ENCODE assay signal across 7 cellular contexts in the genomic region with DNA sequence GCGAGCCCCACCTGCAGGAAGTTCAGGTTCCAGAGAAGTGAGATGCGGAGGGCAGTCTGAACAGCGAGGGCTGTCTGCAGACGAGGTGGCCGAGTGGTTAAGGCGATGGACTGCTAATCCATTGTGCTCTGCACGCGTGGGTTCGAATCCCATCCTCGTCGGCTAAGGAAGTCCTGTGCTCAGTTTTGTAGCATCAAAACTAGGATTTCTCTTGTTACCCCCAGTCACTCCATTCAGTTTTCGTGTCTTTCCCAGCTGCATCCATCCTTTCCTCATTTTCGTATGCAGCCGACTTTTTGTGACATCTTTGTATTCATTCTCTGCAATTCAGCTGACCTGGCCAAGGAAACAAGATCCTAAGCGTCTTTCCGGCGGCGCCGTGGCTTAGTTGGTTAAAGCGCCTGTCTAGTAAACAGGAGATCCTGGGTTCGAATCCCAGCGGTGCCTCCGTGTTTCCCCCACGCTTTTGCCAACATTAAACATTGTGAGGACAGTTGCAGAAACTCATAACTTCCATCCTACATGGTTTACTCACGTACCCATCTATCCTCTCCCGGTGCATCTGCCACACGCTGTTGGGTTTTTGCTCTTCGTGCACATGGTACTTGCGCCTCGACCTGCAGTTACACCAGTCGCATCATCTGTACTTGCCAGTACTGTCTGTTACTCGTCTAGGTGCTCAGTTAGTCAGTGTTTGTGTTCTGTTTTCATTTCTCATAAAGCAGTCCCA. TPM values are rescaled to one million over a fixed set of nuclear protein-coding genes. Genes with fewer than 3 reads are reported as not detected.
A peak's percentile ranks its signal among the peaks of the same experiment; 100 is the strongest.
DNase-seq lines count a peak whose midpoint lies in the region; ATAC-seq and TF ChIP-seq lines count a peak whose summit lies in the region.

No MANE protein-coding gene starts in this region.

- H3K36me3 Mint-ChIP-seq in activated CD4-positive, alpha-beta memory T cell treated with anti-CD3 and anti-CD28 coated beads for 36 hours: no peaks in the 10 kb centered on the region

- H3K4me1 Mint-ChIP-seq in activated CD4-positive, alpha-beta memory T cell treated with anti-CD3 and anti-CD28 coated beads for 36 hours (ENCODE audit: low read depth): peaks cover 13% of the 10 kb centered on the region

- no peaks in the 10 kb centered on the region for H3K9me3 Mint-ChIP-seq in activated CD4-positive, alpha-beta memory T cell treated with anti-CD3 and anti-CD28 coated beads for 36 hours

- peak; percentile 99 for DNase-seq in NCI-H82 (lab: John Stamatoyannopoulos, UW)
- peak; percentile 98 for DNase-seq in activated CD4-positive, alpha-beta memory T cell treated with anti-CD3 and anti-CD28 coated beads for 36 hours
- DNase-seq in effector CD8-positive, alpha-beta T cell (lab: John Stamatoyannopoulos, UW): peak; percentile 68
- DNase-seq in lung microvascular endothelial cell (ENCODE audit: low read depth in 2 of 2): peak; percentile 95 to 96
- peak; percentile 90 to 99 for DNase-seq in stimulated activated CD4-positive, alpha-beta T cell treated with anti-CD3 and anti-CD28 coated beads, Interleukin-4, amount 100 ng/mL, for 48 hours (ENCODE audit: low read depth in 2 of 2)

- CTCF ChIA-PET in activated CD4-positive, alpha-beta memory T cell treated with anti-CD3 and anti-CD28 coated beads for 36 hours (lab: Charles Lee): interaction anchor here (0.6 to 6.0 kb wide), 8 partner anchors 11 to 109 kb away, joined by 3 to 48 read pairs (median 5); partner anchors contain the start of genes ALOXE3, CTC1 and TMEM107

- ATAC-seq in GM18505 (IDR thresholded peaks at IDR 0.05; ENCODE audit: unreplicated experiment): peak; percentile 31
- peak; percentile 27 for ATAC-seq in HG03571 (IDR thresholded peaks at IDR 0.05; ENCODE audit: unreplicated experiment)

- no peaks in the 10 kb centered on the region for H3K27me3 Mint-ChIP-seq in activated CD4-positive, alpha-beta memory T cell treated with anti-CD3 and anti-CD28 coated beads for 36 hours

- H3K27ac Mint-ChIP-seq in activated CD4-positive, alpha-beta memory T cell treated with anti-CD3 and anti-CD28 coated beads for 36 hours: no peak overlapping the region

- H3K4me3 Mint-ChIP-seq in activated CD4-positive, alpha-beta memory T cell treated with anti-CD3 and anti-CD28 coated beads for 36 hours: no peak overlapping the region

- intact Hi-C loops in activated CD4-positive, alpha-beta memory T cell treated with anti-CD3 and anti-CD28 coated beads for 36 hours (cut with micrococcal nuclease): loop anchor here (1.0 to 10.0 kb wide), 12 partner anchors 14 to 352 kb away; partner anchors contain the start of genes AURKB, KDM6B, RANGRF and SLC25A35

- TF ChIP-seq POLR2A in GM18505 (IDR thresholded peaks at IDR 0.05; ENCODE audit: borderline replicate concordance, extremely low read depth, insufficient read depth, insufficient read length): no peak

- POLR2A ChIA-PET in activated CD4-positive, alpha-beta memory T cell treated with anti-CD3 and anti-CD28 coated beads for 36 hours (lab: Charles Lee): interaction anchor here (1.0 to 7.3 kb wide), 11 partner anchors 13 to 113 kb away, joined by 3 to 96 read pairs (median 6); partner anchors contain the start of genes CTC1 and SLC25A35

RNA-seq across cellular contexts. Expression of gene BORCS6, which starts 3.0 kb away (rescaled TPM):
- 1 to 10 TPM; 7.9 to 8.3 TPM for total RNA-seq in activated CD4-positive, alpha-beta memory T cell treated with anti-CD3 and anti-CD28 coated beads for 36 hours
- 7.8 and 8.9 TPM in 2 replicates for total RNA-seq in lung microvascular endothelial cell

RNA-seq across cellular contexts. Expression of gene TMEM107, which starts 10.8 kb away (rescaled TPM):
- 10 to 100 TPM; 32.6 to 35.3 TPM for total RNA-seq in activated CD4-positive, alpha-beta memory T cell treated with anti-CD3 and anti-CD28 coated beads for 36 hours
- 21.2 and 21.6 TPM in 2 replicates for total RNA-seq in lung microvascular endothelial cell

RNA-seq across cellular contexts. Expression of gene AURKB, which starts 23.4 kb away (rescaled TPM):
- total RNA-seq in activated CD4-positive, alpha-beta memory T cell treated with anti-CD3 and anti-CD28 coated beads for 36 hours: 100 to 1,000 TPM; 184 TPM
- 4.4 and 16.6 TPM in 2 replicates for total RNA-seq in lung microvascular endothelial cell

RNA-seq across cellular contexts. Expression of gene VAMP2, which starts 24.2 kb away (rescaled TPM):
- total RNA-seq in activated CD4-positive, alpha-beta memory T cell treated with anti-CD3 and anti-CD28 coated beads for 36 hours: 10 to 100 TPM; 30.1 to 30.4 TPM
- 2.8 and 4.6 TPM in 2 replicates for total RNA-seq in lung microvascular endothelial cell

RNA-seq across cellular contexts. Expression of gene PER1, which starts 34.7 kb away (rescaled TPM):
- total RNA-seq in activated CD4-positive, alpha-beta memory T cell treated with anti-CD3 and anti-CD28 coated beads for 36 hours: 10 to 100 TPM; 48.9 to 56.3 TPM
- total RNA-seq in lung microvascular endothelial cell: 5.2 and 10.7 TPM in 2 replicates

Comparison
In these comparisons a context has a peak if more than half of its experiments do, and no peak if none do; other contexts are left out.
1. Peak in every context shown above with its lines: DNase-seq and ATAC-seq.
2. RNA of gene AURKB, which starts 23.4 kb away (total RNA-seq): 184 TPM in activated CD4-positive, alpha-beta memory T cell treated with anti-CD3 and anti-CD28 coated beads for 36 hours; 4.4 to 16.6 TPM in lung microvascular endothelial cell; every median in the first group is over 10 times any median in the second.